In the genomic region with DNA sequence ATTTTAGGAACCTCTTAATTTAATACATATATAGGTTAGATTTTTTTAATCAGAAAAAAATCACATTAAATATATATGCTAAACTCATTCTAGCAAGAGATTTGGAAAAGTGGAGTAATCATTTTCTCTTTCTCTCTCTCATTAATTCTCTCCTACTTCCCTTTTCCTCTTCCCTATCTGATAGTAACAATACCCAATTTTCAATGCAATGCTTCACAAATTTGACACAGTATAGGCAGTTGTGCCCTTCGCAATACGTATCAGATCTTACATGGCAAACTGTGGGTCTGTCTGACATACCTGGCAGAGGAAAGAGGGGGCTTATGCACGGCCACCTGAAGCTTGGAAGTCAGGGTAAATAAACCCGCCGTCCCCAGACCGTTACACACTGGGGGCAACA, we compare ENCODE assay signal across 1 cellular context.
TF ChIP-seq lines count a peak whose summit lies in the region.

No MANE protein-coding gene starts in this region.

TF ChIP-seq in H1, 55 proteins besides CTCF, POLR2A, EP300 and RAD21 (continued from another document):
- TF ChIP-seq, protein P1, sequence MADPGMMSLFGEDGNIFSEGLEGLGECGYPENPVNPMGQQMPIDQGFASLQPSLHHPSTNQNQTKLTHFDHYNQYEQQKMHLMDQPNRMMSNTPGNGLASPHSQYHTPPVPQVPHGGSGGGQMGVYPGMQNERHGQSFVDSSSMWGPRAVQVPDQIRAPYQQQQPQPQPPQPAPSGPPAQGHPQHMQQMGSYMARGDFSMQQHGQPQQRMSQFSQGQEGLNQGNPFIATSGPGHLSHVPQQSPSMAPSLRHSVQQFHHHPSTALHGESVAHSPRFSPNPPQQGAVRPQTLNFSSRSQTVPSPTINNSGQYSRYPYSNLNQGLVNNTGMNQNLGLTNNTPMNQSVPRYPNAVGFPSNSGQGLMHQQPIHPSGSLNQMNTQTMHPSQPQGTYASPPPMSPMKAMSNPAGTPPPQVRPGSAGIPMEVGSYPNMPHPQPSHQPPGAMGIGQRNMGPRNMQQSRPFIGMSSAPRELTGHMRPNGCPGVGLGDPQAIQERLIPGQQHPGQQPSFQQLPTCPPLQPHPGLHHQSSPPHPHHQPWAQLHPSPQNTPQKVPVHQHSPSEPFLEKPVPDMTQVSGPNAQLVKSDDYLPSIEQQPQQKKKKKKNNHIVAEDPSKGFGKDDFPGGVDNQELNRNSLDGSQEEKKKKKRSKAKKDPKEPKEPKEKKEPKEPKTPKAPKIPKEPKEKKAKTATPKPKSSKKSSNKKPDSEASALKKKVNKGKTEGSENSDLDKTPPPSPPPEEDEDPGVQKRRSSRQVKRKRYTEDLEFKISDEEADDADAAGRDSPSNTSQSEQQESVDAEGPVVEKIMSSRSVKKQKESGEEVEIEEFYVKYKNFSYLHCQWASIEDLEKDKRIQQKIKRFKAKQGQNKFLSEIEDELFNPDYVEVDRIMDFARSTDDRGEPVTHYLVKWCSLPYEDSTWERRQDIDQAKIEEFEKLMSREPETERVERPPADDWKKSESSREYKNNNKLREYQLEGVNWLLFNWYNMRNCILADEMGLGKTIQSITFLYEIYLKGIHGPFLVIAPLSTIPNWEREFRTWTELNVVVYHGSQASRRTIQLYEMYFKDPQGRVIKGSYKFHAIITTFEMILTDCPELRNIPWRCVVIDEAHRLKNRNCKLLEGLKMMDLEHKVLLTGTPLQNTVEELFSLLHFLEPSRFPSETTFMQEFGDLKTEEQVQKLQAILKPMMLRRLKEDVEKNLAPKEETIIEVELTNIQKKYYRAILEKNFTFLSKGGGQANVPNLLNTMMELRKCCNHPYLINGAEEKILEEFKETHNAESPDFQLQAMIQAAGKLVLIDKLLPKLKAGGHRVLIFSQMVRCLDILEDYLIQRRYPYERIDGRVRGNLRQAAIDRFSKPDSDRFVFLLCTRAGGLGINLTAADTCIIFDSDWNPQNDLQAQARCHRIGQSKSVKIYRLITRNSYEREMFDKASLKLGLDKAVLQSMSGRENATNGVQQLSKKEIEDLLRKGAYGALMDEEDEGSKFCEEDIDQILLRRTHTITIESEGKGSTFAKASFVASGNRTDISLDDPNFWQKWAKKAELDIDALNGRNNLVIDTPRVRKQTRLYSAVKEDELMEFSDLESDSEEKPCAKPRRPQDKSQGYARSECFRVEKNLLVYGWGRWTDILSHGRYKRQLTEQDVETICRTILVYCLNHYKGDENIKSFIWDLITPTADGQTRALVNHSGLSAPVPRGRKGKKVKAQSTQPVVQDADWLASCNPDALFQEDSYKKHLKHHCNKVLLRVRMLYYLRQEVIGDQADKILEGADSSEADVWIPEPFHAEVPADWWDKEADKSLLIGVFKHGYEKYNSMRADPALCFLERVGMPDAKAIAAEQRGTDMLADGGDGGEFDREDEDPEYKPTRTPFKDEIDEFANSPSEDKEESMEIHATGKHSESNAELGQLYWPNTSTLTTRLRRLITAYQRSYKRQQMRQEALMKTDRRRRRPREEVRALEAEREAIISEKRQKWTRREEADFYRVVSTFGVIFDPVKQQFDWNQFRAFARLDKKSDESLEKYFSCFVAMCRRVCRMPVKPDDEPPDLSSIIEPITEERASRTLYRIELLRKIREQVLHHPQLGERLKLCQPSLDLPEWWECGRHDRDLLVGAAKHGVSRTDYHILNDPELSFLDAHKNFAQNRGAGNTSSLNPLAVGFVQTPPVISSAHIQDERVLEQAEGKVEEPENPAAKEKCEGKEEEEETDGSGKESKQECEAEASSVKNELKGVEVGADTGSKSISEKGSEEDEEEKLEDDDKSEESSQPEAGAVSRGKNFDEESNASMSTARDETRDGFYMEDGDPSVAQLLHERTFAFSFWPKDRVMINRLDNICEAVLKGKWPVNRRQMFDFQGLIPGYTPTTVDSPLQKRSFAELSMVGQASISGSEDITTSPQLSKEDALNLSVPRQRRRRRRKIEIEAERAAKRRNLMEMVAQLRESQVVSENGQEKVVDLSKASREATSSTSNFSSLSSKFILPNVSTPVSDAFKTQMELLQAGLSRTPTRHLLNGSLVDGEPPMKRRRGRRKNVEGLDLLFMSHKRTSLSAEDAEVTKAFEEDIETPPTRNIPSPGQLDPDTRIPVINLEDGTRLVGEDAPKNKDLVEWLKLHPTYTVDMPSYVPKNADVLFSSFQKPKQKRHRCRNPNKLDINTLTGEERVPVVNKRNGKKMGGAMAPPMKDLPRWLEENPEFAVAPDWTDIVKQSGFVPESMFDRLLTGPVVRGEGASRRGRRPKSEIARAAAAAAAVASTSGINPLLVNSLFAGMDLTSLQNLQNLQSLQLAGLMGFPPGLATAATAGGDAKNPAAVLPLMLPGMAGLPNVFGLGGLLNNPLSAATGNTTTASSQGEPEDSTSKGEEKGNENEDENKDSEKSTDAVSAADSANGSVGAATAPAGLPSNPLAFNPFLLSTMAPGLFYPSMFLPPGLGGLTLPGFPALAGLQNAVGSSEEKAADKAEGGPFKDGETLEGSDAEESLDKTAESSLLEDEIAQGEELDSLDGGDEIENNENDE (IDR thresholded peaks at IDR 0.05; ENCODE audit: insufficient replicate concordance, low read length) = no peak
- TF ChIP-seq PHF8 (conservative IDR thresholded peaks at IDR 0.05; ENCODE audit: low read depth, low read length) (no peak), TBP (IDR thresholded peaks at IDR 0.05; ENCODE audit: low read depth, low read length) (no peak), CHD2 (IDR thresholded peaks at IDR 0.05; ENCODE audit: low read length) (no peak), BCL11A (IDR thresholded peaks at IDR 0.05; ENCODE audit: low read depth in 2 of 2, low read length in 2 of 2) (no peak), JUN (IDR thresholded peaks at IDR 0.05; ENCODE audit: low read depth, low read length) (no peak), KDM1A (IDR thresholded peaks at IDR 0.05; ENCODE audit: borderline replicate concordance, low read length) (no peak), FOSL1 (IDR thresholded peaks at IDR 0.05; ENCODE audit: insufficient read depth, low read depth, low read length) (no peak), RNF2 (IDR thresholded peaks at IDR 0.05; ENCODE audit: borderline replicate concordance, low read depth, low read length, missing control alignments, poor library complexity, severe bottlenecking) (no peak), TAF7 (optimal IDR thresholded peaks at IDR 0.05; ENCODE audit: borderline replicate concordance, low read depth, low read length) (no peak)
